In the genomic region with DNA sequence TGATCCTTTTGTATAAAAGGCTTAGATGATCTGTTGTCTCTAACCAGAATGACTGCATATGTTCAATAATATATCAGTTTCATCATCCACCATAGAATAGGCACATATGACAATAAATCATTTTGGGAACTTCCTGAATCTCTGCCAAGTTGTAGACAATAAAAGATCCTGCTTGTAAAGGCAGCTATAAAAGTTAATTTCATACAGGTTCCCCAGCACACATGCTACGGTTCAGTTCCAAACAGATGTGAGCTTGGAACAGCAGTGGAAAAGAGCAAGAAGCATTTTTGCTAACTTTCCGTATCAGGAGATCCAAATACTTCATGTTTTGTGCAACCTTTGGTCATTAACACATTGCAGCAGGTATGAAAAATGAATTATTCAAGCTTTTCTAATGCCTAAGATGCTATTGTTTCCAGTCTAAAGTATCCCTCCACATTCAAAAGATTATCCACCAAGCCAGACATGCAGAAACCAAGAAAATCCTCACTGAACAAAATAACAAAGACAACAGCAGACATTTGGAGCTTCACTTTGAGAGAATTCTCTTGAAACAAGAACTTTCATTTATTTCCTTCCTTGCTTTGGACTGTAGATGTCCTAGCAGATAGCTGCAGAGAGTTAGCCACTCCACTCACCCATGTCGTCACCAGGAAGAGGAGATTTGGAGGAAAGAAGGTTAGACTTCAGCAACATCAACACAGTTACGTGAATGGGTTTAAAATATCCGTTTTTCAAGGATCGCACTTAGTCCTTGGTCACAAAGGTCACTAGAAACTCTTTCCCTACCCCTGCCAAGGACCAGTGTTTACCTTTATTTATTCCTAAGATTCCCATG, we compare ENCODE assay signal across 17 cellular contexts.
DNase-seq lines count a peak whose midpoint lies in the region; ATAC-seq and TF ChIP-seq lines count a peak whose summit lies in the region.
"Had no signal": no experiment of that assay in that cellular context is flagged by ENCODE, and none has a peak within 500 bp of the region (broad histone marks: within the 10 kb centered on the region; RNA-seq: fewer than 3 reads in every experiment).

No MANE protein-coding gene starts in this region.

- H3F3A ChIP-seq in neural progenitor cell (ENCODE audit: low read depth) = peaks cover 7% of the 10 kb centered on the region

- no peak for ATAC-seq in SK-N-SH treated with all-trans-retinoic acid at 6 μM for 48 hours
- no peak for ATAC-seq in HG03439 (IDR thresholded peaks at IDR 0.05; ENCODE audit: unreplicated experiment)
- ATAC-seq: lower lobe of right lung; natural killer cell treated with Interleukin-12 subunit alpha and Interleukin-12 subunit beta and Interleukin-15 and Interleukin-18, amount 100 ng/mL, for 72 hours had no signal

- no peak overlapping the region for H3K9ac ChIP-seq in neural progenitor cell

- H3K36me3 Mint-ChIP-seq in neural progenitor cell (no peaks in the 10 kb centered on the region), Caco-2 (ENCODE audit: insufficient read depth, unreplicated experiment) (no peaks in the 10 kb centered on the region)
- H3K36me3 Mint-ChIP-seq: natural killer cell treated with Interleukin-12 subunit alpha and Interleukin-12 subunit beta and Interleukin-15 and Interleukin-18, amount 100 ng/mL, for 72 hours had no signal

- H3K9me3 ChIP-seq in neural progenitor cell (ENCODE audit: low read depth) (no peaks in the 10 kb centered on the region), Caco-2 (no peaks in the 10 kb centered on the region)
- H3K9me3 ChIP-seq: lower lobe of right lung, thoracic aorta had no signal

- CTCF ChIA-PET in Caco-2 (lab: Charles Lee) = interaction anchor here (0.7 kb wide), 1 partner anchor 277 kb away, joined by 3 read pairs; no protein-coding TSS in a partner anchor

- no peak overlapping the region for H3K4me3 ChIP-seq in neural progenitor cell
- no peak overlapping the region for H3K4me3 ChIP-seq in Caco-2 (ENCODE audit: low read depth, low read length)
- H3K4me3 ChIP-seq: lower lobe of right lung, thoracic aorta had no signal

- DNase-seq in DMS79 treated with DMSO at 0.1 percent for 48 hours (lab: John Stamatoyannopoulos, UW) (peak; percentile 38), DMS79 (lab: John Stamatoyannopoulos, UW) (no peak), NCI-H1694 treated with DMSO at 0.1 percent for 48 hours (lab: John Stamatoyannopoulos, UW) (peak; percentile 83), neural progenitor cell (ENCODE audit: low spot score) (no peak), posterior vena cava (ENCODE audit: low spot score) (no peak), Caco-2 (no peak)
- DNase-seq: 8988T; activated CD4-positive, alpha-beta T cell treated with anti-CD3 and anti-CD28 coated beads for 1 hour; activated naive CD4-positive, alpha-beta T cell treated with anti-CD3 and anti-CD28 coated beads, Interleukin-2, amount 50 U/mL, for 16 hours; effector CD8-positive, alpha-beta T cell; lower lobe of right lung; NCI-H345; T-helper 1 cell had no signal

- H3K36me3 ChIP-seq in neural progenitor cell = no peaks in the 10 kb centered on the region
- no peaks in the 10 kb centered on the region for H3K36me3 ChIP-seq in Caco-2 (ENCODE audit: control insufficient read depth, insufficient read depth, low read length)
- H3K36me3 ChIP-seq: lower lobe of right lung, thoracic aorta had no signal

- H3K4me2 ChIP-seq in neural progenitor cell = no peak overlapping the region

- H3K4me1 Mint-ChIP-seq in neural progenitor cell = peaks cover 39% of the 10 kb centered on the region
- H3K4me1 Mint-ChIP-seq in Caco-2 (ENCODE audit: low read depth, unreplicated experiment) = no peaks in the 10 kb centered on the region

- POLR2A ChIA-PET in Caco-2 (lab: Charles Lee) = no interaction called here

- H2AFZ ChIP-seq in neural progenitor cell (replicated peaks) = peak overlapping the region; percentile 43

- H3K27me3 Mint-ChIP-seq in neural progenitor cell (ENCODE audit: insufficient read depth, low read depth) (peaks cover 4% of the 10 kb centered on the region), Caco-2 (ENCODE audit: insufficient read depth, unreplicated experiment) (no peaks in the 10 kb centered on the region)

- H3K4me3 Mint-ChIP-seq in neural progenitor cell (no peak overlapping the region), Caco-2 (ENCODE audit: unreplicated experiment) (no peak overlapping the region)
- H3K4me3 Mint-ChIP-seq: natural killer cell treated with Interleukin-12 subunit alpha and Interleukin-12 subunit beta and Interleukin-15 and Interleukin-18, amount 100 ng/mL, for 72 hours had no signal

- H3K27ac Mint-ChIP-seq in neural progenitor cell = no peak overlapping the region
- H3K27ac Mint-ChIP-seq in Caco-2 (ENCODE audit: unreplicated experiment) = no peak overlapping the region
- H3K27ac Mint-ChIP-seq: natural killer cell treated with Interleukin-12 subunit alpha and Interleukin-12 subunit beta and Interleukin-15 and Interleukin-18, amount 100 ng/mL, for 72 hours had no signal

- no peaks in the 10 kb centered on the region for H3K79me2 ChIP-seq in neural progenitor cell (ENCODE audit: low read depth)

- no peaks in the 10 kb centered on the region for H4K20me1 ChIP-seq in neural progenitor cell (ENCODE audit: low read depth)

- H3K4me1 ChIP-seq in neural progenitor cell (peaks cover 53% of the 10 kb centered on the region), Caco-2 (no peaks in the 10 kb centered on the region)
- H3K4me1 ChIP-seq: lower lobe of right lung had no signal

- no peaks in the 10 kb centered on the region for H3K9me3 Mint-ChIP-seq in neural progenitor cell
- no peaks in the 10 kb centered on the region for H3K9me3 Mint-ChIP-seq in Caco-2 (ENCODE audit: unreplicated experiment)
- H3K9me3 Mint-ChIP-seq: natural killer cell treated with Interleukin-12 subunit alpha and Interleukin-12 subunit beta and Interleukin-15 and Interleukin-18, amount 100 ng/mL, for 72 hours had no signal

- no peak for TF ChIP-seq CTCF in neural progenitor cell (IDR thresholded peaks at IDR 0.05)
- TF ChIP-seq CTCF in Caco-2 (IDR thresholded peaks at IDR 0.05; ENCODE audit: insufficient read depth in 1 of 2, low read depth in 1 of 2, low read length in 1 of 2, severe bottlenecking in 1 of 2, unreplicated experiment in 1 of 2) = no peak

- intact Hi-C loops in posterior vena cava (cut with DNase I) (loop anchor here in 1 of 2 donors (2.0 kb wide), 1 partner anchor 56 kb away; no protein-coding TSS in a partner anchor), Caco-2 (cut with micrococcal nuclease; ENCODE audit: unreplicated experiment) (no loop called here)

- no peaks in the 10 kb centered on the region for H3K27me3 ChIP-seq in neural progenitor cell
- no peaks in the 10 kb centered on the region for H3K27me3 ChIP-seq in Caco-2 (replicated peaks; ENCODE audit: control insufficient read depth, insufficient read depth, low read length)

- no peak overlapping the region for H3K27ac ChIP-seq in neural progenitor cell
- H3K27ac ChIP-seq: lower lobe of right lung, thoracic aorta had no signal

- BruUV-seq in Caco-2 (replicated peaks; lab: Mats Ljungman, UMichigan) = no TSS peak

TF ChIP-seq in SK-N-SH treated with all-trans-retinoic acid at 6 μM for 48 hours, 23 proteins besides CTCF, POLR2A, EP300 and RAD21:
- TF ChIP-seq POU6F1 (CRISPR knock-in tag; IDR thresholded peaks at IDR 0.05; ENCODE audit: borderline replicate concordance, low read depth) (no peak), OSR1 (CRISPR knock-in tag; IDR thresholded peaks at IDR 0.05) (no peak), PPARA (CRISPR knock-in tag; IDR thresholded peaks at IDR 0.05; ENCODE audit: borderline replicate concordance) (no peak), TCF4 (CRISPR knock-in tag; IDR thresholded peaks at IDR 0.05; ENCODE audit: borderline replicate concordance) (0 out of 2 replicates have a peak, but pooled peaks have one; percentile 17), ZNF70 (CRISPR knock-in tag; IDR thresholded peaks at IDR 0.05) (no peak), BACH2 (CRISPR knock-in tag; IDR thresholded peaks at IDR 0.05; ENCODE audit: borderline replicate concordance) (no peak)

Comparison
In these comparisons a context has a peak if more than half of its experiments do, and no peak if none do; other contexts are left out.
1. DNase-seq: peak in DMS79 treated with DMSO at 0.1 percent for 48 hours (single experiment) and NCI-H1694 treated with DMSO at 0.1 percent for 48 hours (single experiment); none in DMS79 (single experiment), neural progenitor cell (single experiment), posterior vena cava (single experiment) and Caco-2 (0 of 2).